8 cellular contexts compared by ENCODE assay signal in the genomic region with DNA sequence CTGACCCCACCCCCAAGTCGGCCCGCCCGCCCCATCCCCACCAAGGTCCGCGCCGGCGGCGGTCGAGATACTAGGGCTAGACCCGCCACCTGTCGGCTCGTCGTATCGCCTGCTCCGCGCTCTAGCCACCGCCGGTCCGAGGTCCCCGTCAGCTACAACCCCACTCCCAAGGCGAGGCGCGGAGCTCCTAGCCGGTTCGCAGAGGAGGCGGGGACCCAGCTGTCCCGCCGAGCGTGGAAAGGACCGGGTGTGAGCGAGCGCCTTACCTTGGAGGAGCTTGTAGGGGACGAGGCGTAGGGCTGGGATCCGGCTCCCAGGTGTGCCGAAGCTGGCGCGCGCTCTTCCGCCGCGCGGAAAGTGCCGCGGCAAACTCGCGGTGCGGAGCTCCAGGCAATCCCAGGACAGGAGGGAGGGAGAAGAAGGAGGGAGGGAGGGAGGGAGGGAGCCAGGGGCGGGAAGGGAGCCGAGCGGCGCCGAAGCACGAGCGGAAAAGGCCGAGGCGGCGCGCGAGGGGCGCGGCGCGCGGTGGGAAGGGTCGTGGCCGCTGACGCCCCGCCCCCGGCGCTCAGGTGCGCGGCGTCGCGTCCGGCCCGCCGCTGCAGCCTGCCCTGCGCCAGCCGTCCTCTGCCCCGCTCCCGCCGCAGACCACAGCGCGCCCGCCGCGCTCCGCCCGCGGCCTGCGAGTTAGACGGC. TPM values are rescaled to one million over a fixed set of nuclear protein-coding genes. Genes with fewer than 3 reads are reported as not detected.
DNase-seq lines count a peak whose midpoint lies in the region; ATAC-seq, FAIRE-seq and TF ChIP-seq lines count a peak whose summit lies in the region.

A gene with protein sequence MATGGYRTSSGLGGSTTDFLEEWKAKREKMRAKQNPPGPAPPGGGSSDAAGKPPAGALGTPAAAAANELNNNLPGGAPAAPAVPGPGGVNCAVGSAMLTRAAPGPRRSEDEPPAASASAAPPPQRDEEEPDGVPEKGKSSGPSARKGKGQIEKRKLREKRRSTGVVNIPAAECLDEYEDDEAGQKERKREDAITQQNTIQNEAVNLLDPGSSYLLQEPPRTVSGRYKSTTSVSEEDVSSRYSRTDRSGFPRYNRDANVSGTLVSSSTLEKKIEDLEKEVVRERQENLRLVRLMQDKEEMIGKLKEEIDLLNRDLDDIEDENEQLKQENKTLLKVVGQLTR (minus strand): TSS at position 359 of the 693 bp plus-strand sequence. CDS start 720 bp downstream, outside the sequence.

- peak; percentile 34; the same call in 1 of the 3 replicates for TF ChIP-seq CTCF in A549 (IDR thresholded peaks at IDR 0.05)
- peak; percentile 69 for TF ChIP-seq CTCF in GM13976 (IDR thresholded peaks at IDR 0.05; ENCODE audit: borderline replicate concordance, control extremely low read depth, extremely low read depth, insufficient read depth, missing control alignments)
- no peak for TF ChIP-seq CTCF in subcutaneous adipose tissue (IDR thresholded peaks at IDR 0.05; ENCODE audit: low read depth)

- POLR2A ChIA-PET in A549 (lab: Yijun Ruan, JAX): interaction anchor here (0.5 to 3.1 kb wide), 19 partner anchors 9 to 496 kb away, joined by 3 to 16 read pairs (median 6); no protein-coding TSS in a partner anchor

- H3K9me3 ChIP-seq in A549: no peaks in the 10 kb centered on the region

- peaks cover 36% of the 10 kb centered on the region for H3K4me1 ChIP-seq in A549

- in situ Hi-C loops in GM13976 (cut with MboI; ENCODE audit: low sequenced_read_pairs, unreplicated experiment): no loop called here

- CTCF ChIA-PET in A549 (lab: Yijun Ruan, JAX): interaction anchor here (0.8 to 1.5 kb wide), 7 partner anchors 10 to 271 kb away, joined by 3 to 6 read pairs (median 4); no protein-coding TSS in a partner anchor

- TF ChIP-seq EP300 in A549 (IDR thresholded peaks at IDR 0.05): peak in 1 of 2 experiments; percentile 6; a peak in 1 of 5 replicates

- H3K4me2 ChIP-seq in A549: peak within 1 kb of the TSS; percentile 90

- DNase-seq in A549 (ENCODE audit: low read depth in 1 of 2, low spot score in 1 of 2): peak; percentile 59 to 89
- DNase-seq in GM13976 (ENCODE audit: low spot score): peak; percentile 90
- DNase-seq in NCI-H1417 (lab: John Stamatoyannopoulos, UW): peak; percentile 93 to 97 (median 93)
- DNase-seq in T-helper 2 cell: peak in 3 of 5 experiments; percentile 12 to 36 (median 12)
- DNase-seq in effector CD4-positive, alpha-beta T cell: peak; percentile 3
- DNase-seq in lung microvascular endothelial cell (ENCODE audit: low read depth in 2 of 2): peak; percentile 86 to 88

- TF ChIP-seq POLR2A in A549 (IDR thresholded peaks at IDR 0.05; ENCODE audit: low read length): peak; percentile 75

- peak; percentile 68 to 76 for ATAC-seq in A549
- ATAC-seq in HG02642 (IDR thresholded peaks at IDR 0.05; ENCODE audit: poor library complexity, unreplicated experiment): peak; percentile 67

- peak within 1 kb of the TSS; percentile 88 for H3K4me3 ChIP-seq in A549

- WGBS in A549 (ENCODE audit: missing lambda C conversion rate): 0% methylated on average over 17 of the region's 94 CpGs

- H3K27ac ChIP-seq in A549: peak within 1 kb of the TSS; percentile 93 to 98

- TF ChIP-seq RAD21 in A549 (conservative IDR thresholded peaks at IDR 0.05 in 1 of 2, IDR thresholded peaks at IDR 0.05 in 1 of 2): peak; percentile 47 to 64; a peak in 4 of 5 replicates

- no peak for FAIRE-seq in A549 (lab: Jason Lieb, UNC)

TF ChIP-seq in A549, 52 proteins besides CTCF, POLR2A, EP300 and RAD21:
- TF ChIP-seq NPAS2 (CRISPR knock-in tag; IDR thresholded peaks at IDR 0.05; ENCODE audit: borderline replicate concordance): no peak
- peak; percentile 43; the same call in 2 of the 3 replicates for TF ChIP-seq SMC3 (IDR thresholded peaks at IDR 0.05)
- TF ChIP-seq, protein P1, sequence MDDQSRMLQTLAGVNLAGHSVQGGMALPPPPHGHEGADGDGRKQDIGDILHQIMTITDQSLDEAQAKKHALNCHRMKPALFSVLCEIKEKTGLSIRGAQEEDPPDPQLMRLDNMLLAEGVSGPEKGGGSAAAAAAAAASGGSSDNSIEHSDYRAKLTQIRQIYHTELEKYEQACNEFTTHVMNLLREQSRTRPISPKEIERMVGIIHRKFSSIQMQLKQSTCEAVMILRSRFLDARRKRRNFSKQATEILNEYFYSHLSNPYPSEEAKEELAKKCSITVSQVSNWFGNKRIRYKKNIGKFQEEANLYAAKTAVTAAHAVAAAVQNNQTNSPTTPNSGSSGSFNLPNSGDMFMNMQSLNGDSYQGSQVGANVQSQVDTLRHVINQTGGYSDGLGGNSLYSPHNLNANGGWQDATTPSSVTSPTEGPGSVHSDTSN (IDR thresholded peaks at IDR 0.05): 0 out of 2 replicates have a peak, but pooled peaks have one; percentile 29
- TF ChIP-seq JUN (IDR thresholded peaks at IDR 0.05): peak in 1 of 2 experiments; percentile 85; a peak in 2 of 5 replicates
- TF ChIP-seq, protein P2, sequence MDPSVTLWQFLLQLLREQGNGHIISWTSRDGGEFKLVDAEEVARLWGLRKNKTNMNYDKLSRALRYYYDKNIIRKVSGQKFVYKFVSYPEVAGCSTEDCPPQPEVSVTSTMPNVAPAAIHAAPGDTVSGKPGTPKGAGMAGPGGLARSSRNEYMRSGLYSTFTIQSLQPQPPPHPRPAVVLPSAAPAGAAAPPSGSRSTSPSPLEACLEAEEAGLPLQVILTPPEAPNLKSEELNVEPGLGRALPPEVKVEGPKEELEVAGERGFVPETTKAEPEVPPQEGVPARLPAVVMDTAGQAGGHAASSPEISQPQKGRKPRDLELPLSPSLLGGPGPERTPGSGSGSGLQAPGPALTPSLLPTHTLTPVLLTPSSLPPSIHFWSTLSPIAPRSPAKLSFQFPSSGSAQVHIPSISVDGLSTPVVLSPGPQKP (IDR thresholded peaks at IDR 0.05; ENCODE audit: low read depth, low read length): no peak
- TF ChIP-seq, protein P3, sequence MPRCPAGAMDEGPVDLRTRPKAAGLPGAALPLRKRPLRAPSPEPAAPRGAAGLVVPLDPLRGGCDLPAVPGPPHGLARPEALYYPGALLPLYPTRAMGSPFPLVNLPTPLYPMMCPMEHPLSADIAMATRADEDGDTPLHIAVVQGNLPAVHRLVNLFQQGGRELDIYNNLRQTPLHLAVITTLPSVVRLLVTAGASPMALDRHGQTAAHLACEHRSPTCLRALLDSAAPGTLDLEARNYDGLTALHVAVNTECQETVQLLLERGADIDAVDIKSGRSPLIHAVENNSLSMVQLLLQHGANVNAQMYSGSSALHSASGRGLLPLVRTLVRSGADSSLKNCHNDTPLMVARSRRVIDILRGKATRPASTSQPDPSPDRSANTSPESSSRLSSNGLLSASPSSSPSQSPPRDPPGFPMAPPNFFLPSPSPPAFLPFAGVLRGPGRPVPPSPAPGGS (IDR thresholded peaks at IDR 0.05): 0 out of 3 replicates have a peak, but pooled peaks have one; percentile 19

RNA-seq across cellular contexts. Expression of the gene that starts here (rescaled TPM):
- polyA plus RNA-seq in A549 (2011; rRNA removed): 34.0 and 55.2 TPM in 2 replicates
- polyA plus RNA-seq in A549 (2012; cell fraction: cytosol; rRNA removed): 33.9 and 41.3 TPM in 2 replicates
- 31.0 and 33.9 TPM in 2 replicates for polyA plus RNA-seq in A549 (2012; cell fraction: nucleus; rRNA removed)
- polyA plus RNA-seq in A549 (2017; fragmentation: RNase III; extraction: RNeasy Plus Mini Kit Qiagen cat#74134 plus additional on column Dnase treatment): 40.8 to 44.9 TPM (median 44.4 TPM) in 3 replicates
- polyA minus RNA-seq in A549 (2011; rRNA and poly(A)+ RNA removed): 21.9 and 26.1 TPM in 2 replicates
- total RNA-seq in lung microvascular endothelial cell: 49.3 and 128 TPM in 2 replicates
- total RNA-seq in subcutaneous adipose tissue: 10 to 100 TPM; 15.4 to 34.7 (median 25.0) TPM

Comparison
In these comparisons a context has a peak if more than half of its experiments do, and no peak if none do; other contexts are left out.
1. Peak in every context shown above with its lines: DNase-seq, ATAC-seq, H3K4me3 ChIP-seq and H3K27ac ChIP-seq.
2. DNase-seq: peak in every context shown above with its lines; median percentile 93 in NCI-H1417; 90 in GM13976; 87 in lung microvascular endothelial cell; 74 in A549; 12 in T-helper 2 cell; 3 in effector CD4-positive, alpha-beta T cell.